12 cellular contexts compared by ENCODE assay signal in the genomic region with DNA sequence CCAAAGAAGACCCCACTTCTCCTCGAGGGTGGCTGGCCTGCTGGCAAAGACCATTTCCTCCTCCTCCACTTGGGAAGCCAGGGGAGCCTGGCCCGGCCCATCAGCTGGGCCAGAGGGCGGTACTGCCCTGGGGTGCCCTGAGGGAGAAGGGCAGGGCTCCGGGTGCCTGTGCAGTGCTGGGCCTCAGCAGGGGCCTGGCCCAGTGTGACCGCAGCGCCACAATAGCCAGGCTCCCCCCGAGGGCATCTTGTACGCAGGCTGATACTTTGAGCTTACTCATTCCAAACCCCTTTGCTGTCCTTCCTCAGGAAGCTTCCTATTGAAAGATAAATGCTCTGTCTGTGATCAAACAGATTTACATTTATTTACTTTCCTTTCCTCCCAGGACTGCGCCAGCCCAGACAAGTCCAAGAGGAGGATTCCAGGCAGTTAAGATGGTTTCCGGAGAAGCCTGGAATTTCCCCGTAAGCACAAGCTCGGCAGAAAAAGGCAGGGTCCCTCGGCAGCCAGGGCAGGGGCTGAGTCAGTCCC.
A peak's percentile ranks its signal among the peaks of the same experiment; 100 is the strongest.
DNase-seq lines count a peak whose midpoint lies in the region; ATAC-seq and TF ChIP-seq lines count a peak whose summit lies in the region.
"Had no signal": no experiment of that assay in that cellular context is flagged by ENCODE, and none has a peak within 500 bp of the region (broad histone marks: within the 10 kb centered on the region; RNA-seq: fewer than 3 reads in every experiment).

No MANE protein-coding gene starts in this region.

- peaks cover 6% of the 10 kb centered on the region for H3K27me3 Mint-ChIP-seq in GM23338 (ENCODE audit: insufficient read depth, low read depth, poor library complexity)
- H3K27me3 Mint-ChIP-seq: stimulated activated memory B cell treated with anti-CD40 and anti-IgM and Interleukin-4, amounts not matched to agents 10 μg/mL and 1 μg/mL and 100 μg/mL, for 72 hours had no signal

- H3K4me1 ChIP-seq in GM23338 (ENCODE audit: insufficient read depth) (peaks cover 22% of the 10 kb centered on the region), SJSA1 (replicated peaks) (peaks cover 19% of the 10 kb centered on the region), sigmoid colon (no peaks in the 10 kb centered on the region)
- H3K4me1 ChIP-seq: ascending aorta had no signal

- no peaks in the 10 kb centered on the region for H3K9me2 ChIP-seq in GM23338 (ENCODE audit: insufficient read depth)

- no peak for ATAC-seq in GM23338
- ATAC-seq in HG03039 (IDR thresholded peaks at IDR 0.05; ENCODE audit: unreplicated experiment): no peak
- no peak for ATAC-seq in GM21367 (IDR thresholded peaks at IDR 0.05; ENCODE audit: unreplicated experiment)
- no peak for ATAC-seq in GM21723 (IDR thresholded peaks at IDR 0.05; ENCODE audit: unreplicated experiment)
- ATAC-seq: activated CD4-positive, CD25-positive, alpha-beta regulatory T cell treated with anti-CD3 and anti-CD28 coated beads, Interleukin-2, amount 50 U/mL, for 24 hours; stimulated activated memory B cell treated with anti-CD40 and anti-IgM and Interleukin-4, amounts not matched to agents 10 μg/mL and 1 μg/mL and 100 μg/mL, for 72 hours had no signal

- no peaks in the 10 kb centered on the region for H3K79me2 ChIP-seq in GM23338 (replicated peaks; ENCODE audit: insufficient read depth)

- H3K4me3 ChIP-seq in GM23338 (no peak overlapping the region), SJSA1 (no peak overlapping the region), sigmoid colon (no peak overlapping the region)
- H3K4me3 ChIP-seq: ascending aorta had no signal

- H3F3A ChIP-seq in GM23338 (replicated peaks; ENCODE audit: low read depth): no peaks in the 10 kb centered on the region

- WGBS in sigmoid colon, 2 donors: 59 to 74% methylated on average over 13 of the region's 13 CpGs

- no peak for TF ChIP-seq EP300 in sigmoid colon (IDR thresholded peaks at IDR 0.05)

- H3K36me3 Mint-ChIP-seq in GM23338 (ENCODE audit: low read depth): no peaks in the 10 kb centered on the region
- H3K36me3 Mint-ChIP-seq: stimulated activated memory B cell treated with anti-CD40 and anti-IgM and Interleukin-4, amounts not matched to agents 10 μg/mL and 1 μg/mL and 100 μg/mL, for 72 hours had no signal

- TF ChIP-seq CTCF in GM23338 (conservative IDR thresholded peaks at IDR 0.05; ENCODE audit: low read depth in 2 of 2) (no peak), sigmoid colon (IDR thresholded peaks at IDR 0.05) (no peak)

- H3K9me3 ChIP-seq in SJSA1 (replicated peaks) (no peaks in the 10 kb centered on the region), sigmoid colon (no peaks in the 10 kb centered on the region)
- H3K9me3 ChIP-seq: ascending aorta had no signal

- no peak overlapping the region for H3K27ac ChIP-seq in GM23338 (ENCODE audit: low read depth)
- peak overlapping the region; percentile 72 for H3K27ac ChIP-seq in SJSA1
- H3K27ac ChIP-seq in sigmoid colon: peak overlapping the region in 3 of 4 donors; percentile 18 to 66 (median 41)

- peak overlapping the region; percentile 84 for H2AFZ ChIP-seq in GM23338

- no peak for TF ChIP-seq POLR2A in sigmoid colon (IDR thresholded peaks at IDR 0.05)

- H3K4me3 Mint-ChIP-seq in GM23338: no peak overlapping the region
- H3K4me3 Mint-ChIP-seq: stimulated activated memory B cell treated with anti-CD40 and anti-IgM and Interleukin-4, amounts not matched to agents 10 μg/mL and 1 μg/mL and 100 μg/mL, for 72 hours had no signal

- intact Hi-C loops in sigmoid colon (cut with DNase I): no loop called here

- H3K4me1 Mint-ChIP-seq in GM23338: peaks cover 35% of the 10 kb centered on the region

- no peaks in the 10 kb centered on the region for H4K20me1 ChIP-seq in GM23338 (replicated peaks; ENCODE audit: insufficient read depth)

- H3K9me3 Mint-ChIP-seq in GM23338: no peaks in the 10 kb centered on the region
- H3K9me3 Mint-ChIP-seq: stimulated activated memory B cell treated with anti-CD40 and anti-IgM and Interleukin-4, amounts not matched to agents 10 μg/mL and 1 μg/mL and 100 μg/mL, for 72 hours had no signal

- H3K27me3 ChIP-seq in GM23338 (ENCODE audit: insufficient read depth) (no peaks in the 10 kb centered on the region), SJSA1 (replicated peaks) (no peaks in the 10 kb centered on the region), sigmoid colon (no peaks in the 10 kb centered on the region)
- H3K27me3 ChIP-seq: ascending aorta had no signal

- H3K36me3 ChIP-seq in GM23338 (ENCODE audit: insufficient read depth) (no peaks in the 10 kb centered on the region), SJSA1 (no peaks in the 10 kb centered on the region), sigmoid colon (no peaks in the 10 kb centered on the region)
- H3K36me3 ChIP-seq: ascending aorta had no signal

- DNase-seq in GM23338 (ENCODE audit: low spot score) (no peak), SJSA1 (ENCODE audit: low read depth in 1 of 2, low spot score in 2 of 2) (peak; percentile 67 to 78), glomerular endothelial cell (ENCODE audit: extremely low read depth, low read depth, low spot score) (peak; percentile 72), sigmoid colon (no peak), DMS 273 treated with DMSO at 0.1 percent for 48 hours (lab: John Stamatoyannopoulos, UW) (no peak)
- DNase-seq: hippocampal formation had no signal

- H3K27ac Mint-ChIP-seq in GM23338: no peak overlapping the region
- H3K27ac Mint-ChIP-seq: stimulated activated memory B cell treated with anti-CD40 and anti-IgM and Interleukin-4, amounts not matched to agents 10 μg/mL and 1 μg/mL and 100 μg/mL, for 72 hours had no signal

- no peak overlapping the region for H3K4me2 ChIP-seq in GM23338

TF ChIP-seq in GM23338, 12 proteins besides CTCF, POLR2A, EP300 and RAD21 (continues in another document):
- no peak for TF ChIP-seq REST (IDR thresholded peaks at IDR 0.05; ENCODE audit: unreplicated experiment)
- no peak for TF ChIP-seq STAT1 (IDR thresholded peaks at IDR 0.05; ENCODE audit: unreplicated experiment)

Comparison
In these comparisons a context has a peak if more than half of its experiments do, and no peak if none do; other contexts are left out.
1. DNase-seq: peak in SJSA1 (2 of 2) and glomerular endothelial cell (single experiment); none in GM23338 (single experiment), sigmoid colon (single experiment) and DMS 273 treated with DMSO at 0.1 percent for 48 hours (single experiment).